ENCODE assay signal across 23 cellular contexts in genomic region chr2:10146366-10147005, GRCh38. TPM values are rescaled to one million over a fixed set of nuclear protein-coding genes. Genes with fewer than 3 reads are reported as not detected.
"Had no signal": no experiment of that assay in that cellular context is flagged by ENCODE, and none has a peak within 500 bp of the region (broad histone marks: within the 10 kb centered on the region; RNA-seq: fewer than 3 reads in every experiment).

No MANE protein-coding gene starts in this region.

- DNase-seq: cerebellar nuclear complex; colonic mucosa; dermis blood vessel endothelial cell; effector CD8-positive, alpha-beta T cell; gastrocnemius medialis; heart right ventricle; hypothalamus; kidney glomerular epithelial cell; mammary epithelial cell; naive thymus-derived CD4-positive, alpha-beta T cell; nephron progenitor cell; sigmoid colon; stimulated activated CD4-positive, alpha-beta T cell treated with anti-CD3 and anti-CD28 coated beads, Interleukin-12 subunit alpha, Interleukin-12 subunit beta, amount 100 ng/mL, for 4 hours; stimulated activated CD4-positive, alpha-beta T cell treated with anti-CD3 and anti-CD28 coated beads, Interleukin-2, amount 100 ng/mL, for 48 hours; stimulated activated naive CD8-positive, alpha-beta T cell treated with anti-CD3 and anti-CD28 coated beads, Interleukin-15, Interleukin-2, amounts not matched to agents 100 U/mL and 50 U/mL, for 24 hours; tibial artery; upper lobe of left lung had no signal

- H3K9me3 Mint-ChIP-seq: naive thymus-derived CD4-positive, alpha-beta T cell; nephron progenitor cell had no signal

- H3K9me3 ChIP-seq: colonic mucosa, esophagus muscularis mucosa, gastrocnemius medialis, heart right ventricle, neutrophil, right atrium auricular region, sigmoid colon, suprapubic skin, tibial artery, upper lobe of left lung had no signal

- H3K27me3 Mint-ChIP-seq: naive thymus-derived CD4-positive, alpha-beta T cell had no signal

- H3K36me3 ChIP-seq: colonic mucosa, esophagus muscularis mucosa, gastrocnemius medialis, heart right ventricle, right atrium auricular region, sigmoid colon, suprapubic skin, tibial artery, upper lobe of left lung had no signal

- H3K4me3 ChIP-seq: colonic mucosa, esophagus muscularis mucosa, gastrocnemius medialis, heart right ventricle, right atrium auricular region, sigmoid colon, skin epidermis, suprapubic skin, tibial artery, upper lobe of left lung had no signal

- H3K27ac ChIP-seq: colonic mucosa, epithelial cell of prostate, esophagus muscularis mucosa, gastrocnemius medialis, heart right ventricle, neutrophil, right atrium auricular region, skin epidermis, suprapubic skin, tibial artery, upper lobe of left lung had no signal

- H3K27me3 ChIP-seq: colonic mucosa, gastrocnemius medialis, heart right ventricle, neutrophil, right atrium auricular region, suprapubic skin, upper lobe of left lung had no signal

- H3K27ac Mint-ChIP-seq: nephron progenitor cell had no signal

- H3K4me1 ChIP-seq: colonic mucosa, sigmoid colon, suprapubic skin, tibial artery, upper lobe of left lung had no signal

- H3K4me3 Mint-ChIP-seq: naive thymus-derived CD4-positive, alpha-beta T cell; nephron progenitor cell had no signal

RNA-seq across cellular contexts. Expression of gene RRM2, which starts 23.9 kb away (rescaled TPM):
- polyA plus RNA-seq: naive thymus-derived CD4-positive, alpha-beta T cell had no signal
